Comparison of ENCODE assay signal across 8 cellular contexts in the genomic region with DNA sequence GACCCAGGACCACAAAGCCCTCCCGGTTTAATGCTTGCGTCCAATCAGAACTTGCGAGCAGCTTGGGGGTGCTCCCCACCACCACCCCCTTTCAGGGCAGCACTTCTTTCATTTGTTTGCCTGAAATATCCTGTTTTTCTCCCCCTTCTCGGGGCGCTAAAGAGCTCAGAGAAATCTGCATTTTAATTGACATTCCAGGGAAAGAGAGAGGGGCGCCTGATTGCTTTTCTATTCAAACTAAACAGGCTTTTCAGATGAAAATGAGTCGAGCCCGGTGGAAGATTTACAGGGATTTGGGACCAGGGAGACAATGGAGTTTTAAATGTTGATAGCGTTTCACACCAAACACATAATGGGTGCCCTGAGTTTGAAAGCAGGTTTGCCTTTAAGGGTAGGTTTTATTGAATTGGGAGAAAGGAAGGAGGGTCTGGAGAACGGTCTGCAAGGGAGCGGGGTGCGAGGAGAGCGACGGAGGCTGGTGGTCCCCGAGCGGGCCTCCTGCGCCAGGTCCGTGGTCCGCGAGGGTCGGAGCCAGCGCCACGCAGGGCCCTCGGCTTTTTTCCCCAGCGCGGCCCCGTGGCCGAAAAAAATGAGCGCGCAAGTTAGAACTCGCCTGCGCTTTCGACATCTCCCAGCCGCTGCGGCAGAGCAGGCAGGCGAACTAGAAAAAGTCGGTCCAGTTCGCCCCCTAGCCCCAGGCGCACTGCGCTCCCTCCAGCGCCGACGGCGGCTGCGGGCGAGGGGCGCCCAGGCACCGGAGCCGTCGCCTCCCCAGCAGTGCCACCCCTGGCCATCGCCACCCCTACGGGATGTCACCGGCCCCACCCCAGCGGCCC. TPM values are rescaled to one million over a fixed set of nuclear protein-coding genes. Genes with fewer than 3 reads are reported as not detected.
DNase-seq lines count a peak whose midpoint lies in the region; ATAC-seq lines count a peak whose summit lies in the region.

No MANE protein-coding gene starts in this region.

- H3K27me3 Mint-ChIP-seq in stimulated activated naive CD8-positive, alpha-beta T cell treated with anti-CD3 and anti-CD28 coated beads, Interleukin-15, amount 100 ng/mL, for 72 hours = peaks cover 78% of the 10 kb centered on the region

- H3K4ac ChIP-seq in mesendoderm (ENCODE audit: low read depth, low read length) = no peak overlapping the region

- no peak overlapping the region for H4K8ac ChIP-seq in mesendoderm (ENCODE audit: low read depth, low read length)

- H2BK5ac ChIP-seq in mesendoderm (ENCODE audit: low read length) = peak overlapping the region; percentile 38

- peaks cover 17% of the 10 kb centered on the region for H3K4me1 ChIP-seq in mesendoderm (ENCODE audit: control insufficient read depth, low read depth, low read length)

- peak overlapping the region; percentile 89 for H3K56ac ChIP-seq in mesendoderm (ENCODE audit: low read length)

- peak overlapping the region; percentile 81 for H3K18ac ChIP-seq in mesendoderm (ENCODE audit: low read length)

- H3K79me1 ChIP-seq in mesendoderm (ENCODE audit: low read length) = peaks cover 11% of the 10 kb centered on the region

- peaks cover 8% of the 10 kb centered on the region for H3K4me1 Mint-ChIP-seq in stimulated activated naive CD8-positive, alpha-beta T cell treated with anti-CD3 and anti-CD28 coated beads, Interleukin-15, amount 100 ng/mL, for 72 hours

- no peak overlapping the region for H2BK120ac ChIP-seq in mesendoderm (ENCODE audit: low read depth, low read length)

- H3K4me3 Mint-ChIP-seq in stimulated activated naive CD8-positive, alpha-beta T cell treated with anti-CD3 and anti-CD28 coated beads, Interleukin-15, amount 100 ng/mL, for 72 hours = peak overlapping the region; percentile 34 to 58

- H3K27me3 ChIP-seq in mesendoderm (ENCODE audit: insufficient read depth, low read length, poor library complexity) = no peaks in the 10 kb centered on the region

- H4K5ac ChIP-seq in mesendoderm (ENCODE audit: low read length) = no peak overlapping the region

- no peaks in the 10 kb centered on the region for H3K36me3 ChIP-seq in mesendoderm (ENCODE audit: control insufficient read depth, insufficient read depth, low read length)

- H3K9me3 Mint-ChIP-seq in stimulated activated naive CD8-positive, alpha-beta T cell treated with anti-CD3 and anti-CD28 coated beads, Interleukin-15, amount 100 ng/mL, for 72 hours = no peaks in the 10 kb centered on the region

- H3K9ac ChIP-seq in mesendoderm (ENCODE audit: low read length) = peak overlapping the region; percentile 78

- peak overlapping the region; percentile 88 for H3K4me2 ChIP-seq in mesendoderm (ENCODE audit: low read length)

- H2BK15ac ChIP-seq in mesendoderm (replicated peaks; ENCODE audit: low read depth) = no peak overlapping the region

- peak overlapping the region; percentile 32 for H3K23ac ChIP-seq in mesendoderm (ENCODE audit: low read length)

- H3K27ac Mint-ChIP-seq in stimulated activated naive CD8-positive, alpha-beta T cell treated with anti-CD3 and anti-CD28 coated beads, Interleukin-15, amount 100 ng/mL, for 72 hours = no peak overlapping the region

- peak overlapping the region; percentile 53 for H3K4me3 ChIP-seq in mesendoderm (ENCODE audit: low read length)

- DNase-seq in stimulated activated naive CD8-positive, alpha-beta T cell treated with anti-CD3 and anti-CD28 coated beads, Interleukin-15, amount 100 ng/mL, for 72 hours = no peak
- DNase-seq in stimulated activated naive CD8-positive, alpha-beta T cell treated with anti-CD3 and anti-CD28 coated beads, Interleukin-15, Interleukin-2, amounts not matched to agents 100 U/mL and 50 U/mL, for 24 hours = no peak
- DNase-seq in ecto neural progenitor cell (ENCODE audit: low spot score) (peak; percentile 65), mesendoderm (peak; percentile 85), ureter (ENCODE audit: low spot score) (peak; percentile 81)
- DNase-seq in activated CD8-positive, alpha-beta memory T cell treated with anti-CD3 and anti-CD28 coated beads for 24 hours = no peak

- H3K79me2 ChIP-seq in mesendoderm (ENCODE audit: control insufficient read depth, insufficient read depth, low read length) = peaks cover 11% of the 10 kb centered on the region

- no peak overlapping the region for H2AK5ac ChIP-seq in mesendoderm (ENCODE audit: low read length)

- H3K27ac ChIP-seq in mesendoderm (ENCODE audit: low read depth, low read length) = peak overlapping the region; percentile 86

- no CpG with 5 or more reads among the region's 54 CpGs for WGBS in mesendoderm (ENCODE audit: extremely low coverage, insufficient coverage, low lambda C conversion rate)

- ATAC-seq in stimulated activated naive CD8-positive, alpha-beta T cell treated with anti-CD3 and anti-CD28 coated beads, Interleukin-15, amount 100 ng/mL, for 72 hours = no peak
- no peak for ATAC-seq in stimulated activated naive CD8-positive, alpha-beta T cell treated with anti-CD3 and anti-CD28 coated beads, Interleukin-15, Interleukin-2, amounts not matched to agents 100 U/mL and 50 U/mL, for 24 hours
- ATAC-seq in HG03108 (IDR thresholded peaks at IDR 0.05; ENCODE audit: unreplicated experiment) = no peak
- no peak for ATAC-seq in HG03432 (IDR thresholded peaks at IDR 0.05; ENCODE audit: unreplicated experiment)

RNA-seq across cellular contexts. Expression of gene FGFR2, which starts 1.4 kb away (rescaled TPM):
- polyA plus RNA-seq in mesendoderm (2013, experiment 1 of 2) = 14.4 TPM
- polyA plus RNA-seq in mesendoderm (2013, experiment 2 of 2) = 14.3 TPM
- 36.2 TPM for total RNA-seq in ureter

Comparison
In these comparisons a context has a peak if more than half of its experiments do, and no peak if none do; other contexts are left out.
1. DNase-seq: peak in ecto neural progenitor cell (single experiment), mesendoderm (single experiment) and ureter (single experiment); none in stimulated activated naive CD8-positive, alpha-beta T cell treated with anti-CD3 and anti-CD28 coated beads, Interleukin-15, amount 100 ng/mL, for 72 hours (0 of 2), stimulated activated naive CD8-positive, alpha-beta T cell treated with anti-CD3 and anti-CD28 coated beads, Interleukin-15, Interleukin-2, amounts not matched to agents 100 U/mL and 50 U/mL, for 24 hours (single experiment) and activated CD8-positive, alpha-beta memory T cell treated with anti-CD3 and anti-CD28 coated beads for 24 hours (single experiment).